ENCODE assay signal across 27 cellular contexts in the genomic region with DNA sequence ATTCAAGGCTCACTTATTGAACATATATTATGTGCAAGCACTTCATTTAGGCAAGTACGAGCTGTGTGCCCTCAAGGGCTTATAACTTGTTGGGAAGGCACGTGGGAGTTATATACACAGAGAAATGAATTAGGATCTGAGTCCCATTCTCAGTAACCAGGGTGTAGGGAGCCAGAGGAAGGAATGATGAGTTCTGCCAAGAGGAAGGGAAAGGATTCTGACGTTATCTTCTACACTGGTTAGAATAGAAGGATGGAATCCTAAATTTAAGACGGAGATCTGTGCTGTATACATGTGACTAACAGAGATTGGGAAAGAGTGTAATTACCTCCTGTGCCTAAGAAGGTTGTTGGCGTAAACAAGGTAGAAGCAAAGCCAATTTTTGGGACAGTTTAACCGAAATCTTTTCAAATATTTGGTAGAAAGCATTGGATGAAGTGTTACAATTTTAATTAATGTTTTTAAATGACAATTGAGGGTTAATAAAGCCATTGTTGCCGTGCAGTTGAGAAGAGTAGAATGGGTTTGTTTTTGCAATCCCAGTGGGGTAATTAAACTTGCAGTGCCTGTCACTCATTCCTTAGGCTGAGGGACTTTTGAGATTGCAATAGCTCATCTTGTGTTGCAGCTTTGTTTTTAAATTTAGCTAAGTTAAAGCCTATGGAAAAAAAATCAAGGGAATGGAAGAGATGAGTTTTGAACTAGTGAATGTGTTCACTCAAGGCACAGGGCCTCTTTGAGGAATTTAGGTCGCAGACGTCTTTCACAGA.
DNase-seq lines count a peak whose midpoint lies in the region; ATAC-seq and TF ChIP-seq lines count a peak whose summit lies in the region.
"Had no signal": no experiment of that assay in that cellular context is flagged by ENCODE, and none has a peak within 500 bp of the region (broad histone marks: within the 10 kb centered on the region; RNA-seq: fewer than 3 reads in every experiment).

No MANE protein-coding gene starts in this region.

- H3K4me1 ChIP-seq in mucosa of descending colon (ENCODE audit: low read depth) (peaks cover 5% of the 10 kb centered on the region), adrenal gland (replicated peaks in 1 of 2) (peaks cover 5 to 30% of the 10 kb centered on the region in 2 donors)

- H3K27me3 ChIP-seq in adrenal gland = no peaks in the 10 kb centered on the region
- H3K27me3 ChIP-seq: tibial artery had no signal

- H3K9me3 ChIP-seq in mucosa of descending colon (no peaks in the 10 kb centered on the region), adrenal gland (replicated peaks in 1 of 3) (no peaks in the 10 kb centered on the region)
- H3K9me3 ChIP-seq: tibial artery had no signal

- TF ChIP-seq CTCF in AG10803 (conservative IDR thresholded peaks at IDR 0.05; ENCODE audit: low read length) = no peak
- no peak for TF ChIP-seq CTCF in fibroblast of mammary gland (conservative IDR thresholded peaks at IDR 0.05; ENCODE audit: control insufficient read depth, insufficient read depth, low read depth, low read length)
- no peak for TF ChIP-seq CTCF in mucosa of descending colon (IDR thresholded peaks at IDR 0.05)
- TF ChIP-seq CTCF in adrenal gland (IDR thresholded peaks at IDR 0.05) = no peak

- no peaks in the 10 kb centered on the region for H3K36me3 ChIP-seq in mucosa of descending colon (ENCODE audit: low read depth)
- no peaks in the 10 kb centered on the region for H3K36me3 ChIP-seq in adrenal gland (replicated peaks in 1 of 2)
- H3K36me3 ChIP-seq: tibial artery had no signal

- H3K4me3 ChIP-seq in AG10803 (ENCODE audit: low read length) (no peak overlapping the region), fibroblast of mammary gland (ENCODE audit: control insufficient read depth, low read depth, low read length) (no peak overlapping the region), mucosa of descending colon (no peak overlapping the region), adrenal gland (no peak overlapping the region)
- H3K4me3 ChIP-seq: smooth muscle cell, tibial artery had no signal

- H3K27ac ChIP-seq in adrenal gland = peak overlapping the region in 1 of 5 donors; percentile 2
- H3K27ac ChIP-seq: RWPE1 had no signal

- ATAC-seq in mucosa of descending colon = peak; percentile 28
- no peak for ATAC-seq in HG03520 (IDR thresholded peaks at IDR 0.05; ENCODE audit: unreplicated experiment)
- ATAC-seq in HG03442 (IDR thresholded peaks at IDR 0.05; ENCODE audit: unreplicated experiment) = no peak
- ATAC-seq in HG02884 (IDR thresholded peaks at IDR 0.05; ENCODE audit: unreplicated experiment) = no peak
- ATAC-seq: activated CD8-positive, alpha-beta T cell treated with anti-CD3 and anti-CD28 coated beads for 36 hours; activated T-cell treated with anti-CD3 and anti-CD28 coated beads, Interleukin-2, amount 50 U/mL, for 4 hours; natural killer cell had no signal

- no peak for TF ChIP-seq POLR2A in adrenal gland (IDR thresholded peaks at IDR 0.05)

- intact Hi-C loops in mucosa of descending colon (cut with DNase I, micrococcal nuclease) = no loop called here
- intact Hi-C loops in adrenal gland (cut with DNase I) = no loop called here

- 74 to 81% (median 80%) methylated on average over 9 of the region's 9 CpGs for WGBS in adrenal gland, 4 donors

- DNase-seq in AG10803 (ENCODE audit: low read depth) (peak; percentile 2), NCI-H69 (lab: John Stamatoyannopoulos, UW) (peak; percentile 6), fibroblast of mammary gland (ENCODE audit: low read depth) (peak; percentile 63), mucosa of descending colon (no peak), adrenal gland (no peak)
- DNase-seq: activated CD8-positive, alpha-beta T cell treated with anti-CD3 and anti-CD28 coated beads for 36 hours; activated naive CD4-positive, alpha-beta T cell treated with anti-CD3 and anti-CD28 coated beads for 36 hours; activated T-cell treated with anti-CD3 and anti-CD28 coated beads, Interleukin-2, amount 50 U/mL, for 4 hours; DMS 273 treated with DMSO at 0.1 percent for 48 hours; hypothalamus; Kasumi-1; kidney; mesendoderm; natural killer cell; NCI-H1092 treated with DMSO at 0.1 percent for 48 hours; NCI-H2081; NCI-H524; posterior cingulate gyrus; stimulated activated CD4-positive, alpha-beta T cell treated with anti-CD3 and anti-CD28 coated beads, Interleukin-2, amount 100 ng/mL, for 48 hours; stimulated activated naive CD4-positive, alpha-beta T cell treated with Interleukin-2 at 50 U/mL for 16 hours; T1000; tibial artery had no signal

Comparison
In these comparisons a context has a peak if more than half of its experiments do, and no peak if none do; other contexts are left out.
1. DNase-seq: peak in AG10803 (single experiment), NCI-H69 (single experiment) and fibroblast of mammary gland (single experiment); none in mucosa of descending colon (0 of 3) and adrenal gland (0 of 7).